ENCODE assay signal across 8 cellular contexts in the genomic region with DNA sequence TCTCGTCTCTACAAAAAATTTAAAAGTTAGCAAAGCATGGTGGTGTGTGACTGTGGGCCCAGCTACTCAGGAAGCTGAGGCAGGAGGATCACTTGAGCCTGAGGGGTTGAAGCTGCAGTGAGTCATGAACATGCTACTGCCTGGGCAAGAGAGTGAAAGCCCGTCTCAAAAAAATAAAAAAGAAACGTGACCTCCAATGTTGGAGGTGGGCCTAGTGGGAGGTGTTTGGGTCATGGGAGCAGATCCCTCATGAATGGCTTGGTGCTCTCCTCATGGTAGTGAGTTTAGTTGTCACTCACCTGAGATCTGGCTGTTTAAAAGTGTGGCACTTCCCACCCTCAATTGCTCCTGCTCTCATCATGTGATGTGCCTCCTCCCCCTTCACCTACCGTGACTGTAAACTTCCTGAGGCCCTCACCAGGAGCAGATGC. TPM values are rescaled to one million over a fixed set of nuclear protein-coding genes. Genes with fewer than 3 reads are reported as not detected.
DNase-seq lines count a peak whose midpoint lies in the region; ATAC-seq lines count a peak whose summit lies in the region.
"Had no signal": no experiment of that assay in that cellular context is flagged by ENCODE, and none has a peak within 500 bp of the region (broad histone marks: within the 10 kb centered on the region; RNA-seq: fewer than 3 reads in every experiment).

No MANE protein-coding gene starts in this region.

- peak; percentile 96 for DNase-seq in M059J (ENCODE audit: low read depth)
- DNase-seq in activated T-cell treated with anti-CD3 and anti-CD28 coated beads for 1 hour (ENCODE audit: low read depth) = peak; percentile 11
- DNase-seq in fibroblast of gingiva (ENCODE audit: low read depth) = peak; percentile 39
- no peak for DNase-seq in stimulated activated effector memory CD8-positive, alpha-beta T cell treated with anti-CD3 and anti-CD28 coated beads, Interleukin-12 subunit alpha, Interleukin-12 subunit beta, amount 100 ng/mL, for 72 hours (ENCODE audit: low spot score in 2 of 2)
- DNase-seq: left cardiac atrium had no signal

- H3K9me3 Mint-ChIP-seq in stimulated activated effector memory CD8-positive, alpha-beta T cell treated with anti-CD3 and anti-CD28 coated beads, Interleukin-12 subunit alpha, Interleukin-12 subunit beta, amount 100 ng/mL, for 72 hours = no peaks in the 10 kb centered on the region

- ATAC-seq in stimulated activated effector memory CD8-positive, alpha-beta T cell treated with anti-CD3 and anti-CD28 coated beads, Interleukin-12 subunit alpha, Interleukin-12 subunit beta, amount 100 ng/mL, for 72 hours = peak; percentile 91
- ATAC-seq in HG02763 (IDR thresholded peaks at IDR 0.05; ENCODE audit: unreplicated experiment) (no peak), GM18520 (IDR thresholded peaks at IDR 0.05; ENCODE audit: unreplicated experiment) (no peak), HG02970 (IDR thresholded peaks at IDR 0.05; ENCODE audit: low FRiP score, unreplicated experiment) (no peak)
- ATAC-seq: left cardiac atrium had no signal

- H3K27ac Mint-ChIP-seq in stimulated activated effector memory CD8-positive, alpha-beta T cell treated with anti-CD3 and anti-CD28 coated beads, Interleukin-12 subunit alpha, Interleukin-12 subunit beta, amount 100 ng/mL, for 72 hours = peak overlapping the region; percentile 83

- peaks cover 13% of the 10 kb centered on the region for H3K4me1 Mint-ChIP-seq in stimulated activated effector memory CD8-positive, alpha-beta T cell treated with anti-CD3 and anti-CD28 coated beads, Interleukin-12 subunit alpha, Interleukin-12 subunit beta, amount 100 ng/mL, for 72 hours

- peak overlapping the region; percentile 24 for H3K4me3 Mint-ChIP-seq in stimulated activated effector memory CD8-positive, alpha-beta T cell treated with anti-CD3 and anti-CD28 coated beads, Interleukin-12 subunit alpha, Interleukin-12 subunit beta, amount 100 ng/mL, for 72 hours

- H3K36me3 Mint-ChIP-seq in stimulated activated effector memory CD8-positive, alpha-beta T cell treated with anti-CD3 and anti-CD28 coated beads, Interleukin-12 subunit alpha, Interleukin-12 subunit beta, amount 100 ng/mL, for 72 hours = peaks cover 67% of the 10 kb centered on the region

RNA-seq across cellular contexts. Expression of gene RBL1, which starts 24.3 kb away (rescaled TPM):
- 24.6 and 26.8 TPM in 2 replicates for total RNA-seq in M059J (2014; rRNA removed; shearing (Covaris generic))

Comparison
In these comparisons a context has a peak if more than half of its experiments do, and no peak if none do; other contexts are left out.
1. DNase-seq: peak in M059J (single experiment), activated T-cell treated with anti-CD3 and anti-CD28 coated beads for 1 hour (single experiment) and fibroblast of gingiva (single experiment); none in stimulated activated effector memory CD8-positive, alpha-beta T cell treated with anti-CD3 and anti-CD28 coated beads, Interleukin-12 subunit alpha, Interleukin-12 subunit beta, amount 100 ng/mL, for 72 hours (0 of 2).